Comparison of ENCODE assay signal across 23 cellular contexts in genomic region chr4:128670434-128670999, GRCh38.
A peak's percentile ranks its signal among the peaks of the same experiment; 100 is the strongest.
DNase-seq lines count a peak whose midpoint lies in the region; ATAC-seq and TF ChIP-seq lines count a peak whose summit lies in the region.
"Had no signal": no experiment of that assay in that cellular context is flagged by ENCODE, and none has a peak within 500 bp of the region (broad histone marks: within the 10 kb centered on the region; RNA-seq: fewer than 3 reads in every experiment).

No MANE protein-coding gene starts in this region.

- H3K4me1 Mint-ChIP-seq in activated naive CD8-positive, alpha-beta T cell treated with anti-CD3 and anti-CD28 coated beads for 36 hours: no peaks in the 10 kb centered on the region

- H3K36me3 Mint-ChIP-seq in activated naive CD8-positive, alpha-beta T cell treated with anti-CD3 and anti-CD28 coated beads for 36 hours: no peaks in the 10 kb centered on the region
- H3K36me3 Mint-ChIP-seq: CD8-positive, alpha-beta T cell had no signal

- H3K9me3 Mint-ChIP-seq in activated naive CD8-positive, alpha-beta T cell treated with anti-CD3 and anti-CD28 coated beads for 36 hours: no peaks in the 10 kb centered on the region
- H3K9me3 Mint-ChIP-seq: CD8-positive, alpha-beta T cell had no signal

- ATAC-seq in Right ventricle myocardium inferior: no peak
- no peak for ATAC-seq in GM19452 (IDR thresholded peaks at IDR 0.05; ENCODE audit: unreplicated experiment)
- ATAC-seq: CD8-positive, alpha-beta T cell; PC-3 had no signal

- H3K4me3 Mint-ChIP-seq in activated naive CD8-positive, alpha-beta T cell treated with anti-CD3 and anti-CD28 coated beads for 36 hours: no peak overlapping the region
- H3K4me3 Mint-ChIP-seq: B cell; CD8-positive, alpha-beta T cell; HFFc6 had no signal

- H3K27me3 Mint-ChIP-seq in activated naive CD8-positive, alpha-beta T cell treated with anti-CD3 and anti-CD28 coated beads for 36 hours: no peaks in the 10 kb centered on the region
- H3K27me3 Mint-ChIP-seq: B cell had no signal

- peak; percentile 21 for DNase-seq in stimulated activated CD4-positive, alpha-beta T cell treated with anti-CD3 and anti-CD28 coated beads, Interleukin-1b, Interleukin-23, amount 100 ng/mL, for 48 hours
- DNase-seq in stimulated activated CD4-positive, alpha-beta T cell treated with anti-CD3 and anti-CD28 coated beads, Interleukin-12 subunit alpha, Interleukin-12 subunit beta, amount 100 ng/mL, for 4 hours: no peak
- DNase-seq in amniotic epithelial cell (ENCODE audit: low read depth) (peak; percentile 23), fibroblast of villous mesenchyme (ENCODE audit: low read depth) (peak; percentile 30), Right ventricle myocardium inferior (ENCODE audit: missing footprints) (no peak)
- DNase-seq in activated naive CD8-positive, alpha-beta T cell treated with anti-CD3 and anti-CD28 coated beads for 36 hours: no peak
- DNase-seq: Caco-2; CD8-positive, alpha-beta T cell; HFFc6; KBM-7; MG63; NCI-H1105 treated with DMSO at 0.1 percent for 48 hours; NCI-H146; NCI-H2029; NCI-H446; NCI-H524 treated with DMSO at 0.1 percent for 48 hours; NCI-H774; NK-92 treated with Interleukin-12 subunit alpha and Interleukin-12 subunit beta, amount 100 ng/mL, for 24 hours; PC-3; SJCRH30 had no signal

- H3K4me3 ChIP-seq in fibroblast of villous mesenchyme (ENCODE audit: low read depth, low read length): no peak overlapping the region
- H3K4me3 ChIP-seq: HAP-1, MG63, SJCRH30 had no signal

- intact Hi-C loops in Right ventricle myocardium inferior (cut with DNase I): no loop called here

- H3K27ac Mint-ChIP-seq in activated naive CD8-positive, alpha-beta T cell treated with anti-CD3 and anti-CD28 coated beads for 36 hours: no peak overlapping the region
- H3K27ac Mint-ChIP-seq: B cell; CD8-positive, alpha-beta T cell; HFFc6 had no signal

- TF ChIP-seq CTCF in fibroblast of villous mesenchyme (IDR thresholded peaks at IDR 0.05; ENCODE audit: insufficient read depth, low read depth, low read length): no peak

Comparison
In these comparisons a context has a peak if more than half of its experiments do, and no peak if none do; other contexts are left out.
1. DNase-seq: peak in stimulated activated CD4-positive, alpha-beta T cell treated with anti-CD3 and anti-CD28 coated beads, Interleukin-1b, Interleukin-23, amount 100 ng/mL, for 48 hours (single experiment), amniotic epithelial cell (single experiment) and fibroblast of villous mesenchyme (single experiment); none in stimulated activated CD4-positive, alpha-beta T cell treated with anti-CD3 and anti-CD28 coated beads, Interleukin-12 subunit alpha, Interleukin-12 subunit beta, amount 100 ng/mL, for 4 hours (single experiment), Right ventricle myocardium inferior (single experiment) and activated naive CD8-positive, alpha-beta T cell treated with anti-CD3 and anti-CD28 coated beads for 36 hours (single experiment).